Comparison of ENCODE assay signal across 8 cellular contexts in the genomic region with DNA sequence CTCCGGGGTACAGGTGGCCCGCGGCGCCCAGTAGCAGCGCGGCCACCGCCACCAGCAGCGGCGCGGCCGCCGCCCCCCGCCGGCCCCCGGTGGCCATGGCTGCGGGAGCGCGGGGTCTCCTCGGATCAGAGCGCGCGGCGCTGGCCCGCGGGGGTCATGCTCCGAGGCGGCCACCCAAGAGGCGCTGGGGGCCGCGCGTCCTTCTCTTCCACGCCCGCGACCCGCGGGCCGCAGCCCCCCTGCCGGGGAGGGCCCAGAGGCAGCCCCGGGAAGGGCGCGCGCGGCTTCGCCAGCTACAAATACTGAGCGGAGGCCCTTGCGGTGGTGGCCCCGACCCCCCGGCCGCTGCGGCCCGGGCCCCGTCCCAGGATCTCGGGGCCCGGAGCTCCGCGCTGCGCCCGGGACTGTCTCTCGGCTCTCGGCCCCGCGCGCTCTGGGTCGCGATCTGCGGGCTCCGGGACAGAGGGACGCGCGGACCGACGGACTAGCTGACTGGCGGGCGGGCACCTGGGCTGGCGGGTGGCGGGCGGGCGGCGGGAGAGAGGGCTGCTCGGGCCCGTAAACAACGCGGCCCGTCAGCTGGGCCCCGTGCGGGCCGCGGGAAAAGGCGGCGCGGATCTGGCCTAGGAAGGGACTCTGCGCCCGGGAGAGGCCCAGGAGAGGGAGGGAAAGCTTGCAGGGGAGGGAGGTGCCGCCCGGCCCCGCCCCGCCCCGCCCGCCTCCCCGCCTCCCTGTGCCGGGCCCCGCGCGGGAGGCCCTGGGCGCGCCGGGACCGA. TPM values are rescaled to one million over a fixed set of nuclear protein-coding genes. Genes with fewer than 3 reads are reported as not detected.
A peak's percentile ranks its signal among the peaks of the same experiment; 100 is the strongest.
DNase-seq lines count a peak whose midpoint lies in the region; ATAC-seq and TF ChIP-seq lines count a peak whose summit lies in the region.

A gene (minus strand): TSS at position 620 of the 776 bp plus-strand sequence. CDS start 523 bp downstream, at position 97.

- H3K4me1 Mint-ChIP-seq in endothelial cell (ENCODE audit: unreplicated experiment) = peaks cover 3% of the 10 kb centered on the region

- peak within 1 kb of the TSS; percentile 75 for H3K4me3 ChIP-seq in AG09309 (ENCODE audit: control insufficient read depth, low read depth, low read length)

- ATAC-seq in HG03521 (IDR thresholded peaks at IDR 0.05; ENCODE audit: unreplicated experiment) = peak; percentile 76

- H3K4me3 Mint-ChIP-seq in endothelial cell (ENCODE audit: unreplicated experiment) = peak within 1 kb of the TSS; percentile 90

- H3K9me3 Mint-ChIP-seq in endothelial cell (ENCODE audit: unreplicated experiment) = no peaks in the 10 kb centered on the region

- peaks cover 3% of the 10 kb centered on the region for H3K36me3 Mint-ChIP-seq in endothelial cell (ENCODE audit: low read depth, unreplicated experiment)

- TF ChIP-seq CTCF in AG09309 (IDR thresholded peaks at IDR 0.05; ENCODE audit: control insufficient read depth, insufficient read depth, low read depth, low read length, missing control alignments) (no peak), endothelial cell (IDR thresholded peaks at IDR 0.05; ENCODE audit: unreplicated experiment) (no peak)

- peaks cover 8% of the 10 kb centered on the region for H3K27me3 Mint-ChIP-seq in endothelial cell (ENCODE audit: unreplicated experiment)

- H3K27ac Mint-ChIP-seq in endothelial cell (ENCODE audit: unreplicated experiment) = no peak within 1 kb of the TSS

- peak; percentile 46 for DNase-seq in AG09309 (ENCODE audit: low read depth)
- DNase-seq in GM19240 (ENCODE audit: insufficient read length, low spot score) = peak; percentile 92
- DNase-seq in NCI-H526 (lab: John Stamatoyannopoulos, UW) = peak; percentile 25 to 86
- DNase-seq in activated CD8-positive, alpha-beta memory T cell treated with anti-CD3 and anti-CD28 coated beads for 24 hours = peak; percentile 80
- peak; percentile 85 for DNase-seq in endothelial cell (ENCODE audit: low spot score)
- peak; percentile 95 for DNase-seq in mesenteric fat pad (ENCODE audit: low spot score)
- DNase-seq in stimulated activated CD8-positive, alpha-beta memory T cell treated with anti-CD3 and anti-CD28 coated beads, Interleukin-12 subunit alpha, Interleukin-12 subunit beta, amount 100 ng/mL, for 24 hours (ENCODE audit: extremely low read depth) = peak; percentile 20

RNA-seq across cellular contexts. Expression of the gene that starts here (rescaled TPM):
- total RNA-seq in endothelial cell (ENCODE audit: unreplicated experiment) (28.9 TPM), mesenteric fat pad (75.5 TPM)

Comparison
In these comparisons a context has a peak if more than half of its experiments do, and no peak if none do; other contexts are left out.
1. Peak in every context shown above with its lines: DNase-seq, ATAC-seq and H3K4me3 ChIP-seq.
2. DNase-seq: peak in every context shown above with its lines; median percentile 95 in mesenteric fat pad; 92 in GM19240; 85 in endothelial cell; 80 in activated CD8-positive, alpha-beta memory T cell treated with anti-CD3 and anti-CD28 coated beads for 24 hours; 56 in NCI-H526; 46 in AG09309; 20 in stimulated activated CD8-positive, alpha-beta memory T cell treated with anti-CD3 and anti-CD28 coated beads, Interleukin-12 subunit alpha, Interleukin-12 subunit beta, amount 100 ng/mL, for 24 hours.